ENCODE assay signal across 9 cellular contexts in the genomic region with DNA sequence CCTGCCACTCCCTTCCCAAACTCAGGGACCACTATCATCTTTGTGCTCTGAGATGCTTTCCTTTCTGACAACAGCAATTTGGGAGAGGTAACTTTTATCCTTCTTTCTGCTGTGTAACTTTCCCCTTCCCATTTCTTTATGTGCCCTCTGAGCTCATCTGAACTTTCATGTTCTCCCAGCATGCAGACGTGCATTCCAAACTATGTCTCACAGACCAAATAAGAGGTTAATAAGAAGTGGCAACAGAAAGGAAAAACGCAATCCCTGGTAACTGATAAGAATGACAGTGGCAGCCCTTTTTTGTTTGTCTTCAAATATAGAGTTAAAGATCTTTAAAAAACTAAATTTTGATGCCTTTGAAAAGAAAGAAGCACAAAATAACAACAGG.
DNase-seq lines count a peak whose midpoint lies in the region; ATAC-seq and TF ChIP-seq lines count a peak whose summit lies in the region.
"Had no signal": no experiment of that assay in that cellular context is flagged by ENCODE, and none has a peak within 500 bp of the region (broad histone marks: within the 10 kb centered on the region; RNA-seq: fewer than 3 reads in every experiment).

No MANE protein-coding gene starts in this region.

- no peaks in the 10 kb centered on the region for H3K9me3 ChIP-seq in A673 (ENCODE audit: low read depth, low read length, poor library complexity, severe bottlenecking)
- H3K9me3 ChIP-seq in HUES6 (ENCODE audit: control insufficient read depth, insufficient read depth, low read depth, low read length) = no peaks in the 10 kb centered on the region
- H3K9me3 ChIP-seq in muscle layer of colon (ENCODE audit: low read length) = no peaks in the 10 kb centered on the region

- intact Hi-C loops in A673 (cut with micrococcal nuclease; ENCODE audit: unreplicated experiment) = no loop called here

- no TSS peak for BruUV-seq in A673 (replicated peaks; lab: Mats Ljungman, UMichigan)

- H3K27ac ChIP-seq in A673 (ENCODE audit: low read depth, low read length, poor library complexity, severe bottlenecking) (peak overlapping the region; percentile 37), HUES6 (ENCODE audit: low read depth, low read length) (peak overlapping the region; percentile 58; the same call in 1 of the 2 replicates), caudate nucleus (ENCODE audit: low read depth, low read length) (peak overlapping the region; percentile 94), muscle layer of colon (ENCODE audit: low read depth, low read length) (peak overlapping the region; percentile 0)

- no peak for DNase-seq in A673 (ENCODE audit: low spot score)
- DNase-seq in caudate nucleus (lab: John Stamatoyannopoulos, UW) = no peak
- no peak for DNase-seq in H4 (ENCODE audit: low spot score)
- DNase-seq: activated CD4-positive, CD25-positive, alpha-beta regulatory T cell had no signal

- H3K9ac ChIP-seq in HUES6 (ENCODE audit: low read length) (peak overlapping the region; percentile 7), muscle layer of colon (ENCODE audit: low read length) (no peak overlapping the region)

- H3K4me3 ChIP-seq in A673 (ENCODE audit: low read depth, low read length, poor library complexity, severe bottlenecking) = no peak overlapping the region
- no peak overlapping the region for H3K4me3 ChIP-seq in HUES6 (ENCODE audit: low read depth, low read length)
- H3K4me3 ChIP-seq in muscle layer of colon (ENCODE audit: low read depth in 1 of 2, low read length in 2 of 2) = no peak overlapping the region

- ATAC-seq in GM18520 (IDR thresholded peaks at IDR 0.05; ENCODE audit: unreplicated experiment) = no peak
- no peak for ATAC-seq in HG03196 (IDR thresholded peaks at IDR 0.05; ENCODE audit: unreplicated experiment)
- no peak for ATAC-seq in GM18909 (IDR thresholded peaks at IDR 0.05; ENCODE audit: poor library complexity, unreplicated experiment)

- POLR2A ChIA-PET in A673 (lab: Charles Lee; ENCODE audit: low non-redundant PET) = no interaction called here

- CTCF ChIA-PET in A673 (lab: Charles Lee) = no interaction called here

- H3K36me3 ChIP-seq in A673 (ENCODE audit: insufficient read depth, low read length, poor library complexity, severe bottlenecking) (peaks cover 9% of the 10 kb centered on the region), HUES6 (ENCODE audit: control insufficient read depth, insufficient read depth, low read length) (0 out of 2 replicates have a peak, but pooled peaks cover 3% of the 10 kb centered on the region), muscle layer of colon (ENCODE audit: insufficient read depth, low read length) (peaks cover 32% of the 10 kb centered on the region)

- TF ChIP-seq CTCF in A673 (conservative IDR thresholded peaks at IDR 0.05; ENCODE audit: low read depth, low read length) = no peak

- H3K4me1 ChIP-seq in A673 (ENCODE audit: insufficient read depth, low read length, poor library complexity, severe bottlenecking) (peaks cover 46% of the 10 kb centered on the region), HUES6 (ENCODE audit: control insufficient read depth, insufficient read depth, low read length) (peaks cover 93% of the 10 kb centered on the region), muscle layer of colon (ENCODE audit: insufficient read depth, low read length) (peaks cover 99% of the 10 kb centered on the region)

- no peaks in the 10 kb centered on the region for H3K27me3 ChIP-seq in A673 (replicated peaks; ENCODE audit: insufficient read depth, low read depth, low read length, poor library complexity)
- no peaks in the 10 kb centered on the region for H3K27me3 ChIP-seq in HUES6 (ENCODE audit: control insufficient read depth, insufficient read depth, low read length)
- no peaks in the 10 kb centered on the region for H3K27me3 ChIP-seq in muscle layer of colon (ENCODE audit: control insufficient read depth in 1 of 2, insufficient read depth in 2 of 2, low read length in 2 of 2)

Comparison
In these comparisons a context has a peak if more than half of its experiments do, and no peak if none do; other contexts are left out.
1. H3K27ac ChIP-seq: peak in every context shown above with its lines; median percentile 94 in caudate nucleus; 58 in HUES6; 37 in A673; 0 in muscle layer of colon.